In the genomic region with DNA sequence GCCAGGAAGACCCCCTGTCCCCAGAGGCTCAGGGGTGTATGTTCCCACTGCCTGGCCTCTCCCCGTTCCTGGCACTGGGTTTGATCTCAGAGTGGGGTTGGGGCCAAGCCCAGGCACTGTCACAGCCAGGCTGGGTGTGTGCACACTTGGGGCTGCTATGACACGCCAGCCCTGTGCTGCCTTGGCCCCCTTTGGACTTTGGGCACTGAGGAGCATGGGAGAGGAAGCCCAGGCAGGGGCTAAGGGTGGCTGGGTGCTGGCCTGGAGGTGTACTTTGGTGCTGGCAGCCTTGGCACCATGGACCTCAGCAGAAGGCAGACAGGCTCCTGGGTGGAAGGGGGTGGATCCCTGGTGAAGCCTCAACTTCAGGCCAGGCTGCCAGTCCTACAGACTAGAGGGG, we compare ENCODE assay signal across 18 cellular contexts.
DNase-seq lines count a peak whose midpoint lies in the region; ATAC-seq and TF ChIP-seq lines count a peak whose summit lies in the region.
"Had no signal": no experiment of that assay in that cellular context is flagged by ENCODE, and none has a peak within 500 bp of the region (broad histone marks: within the 10 kb centered on the region; RNA-seq: fewer than 3 reads in every experiment).

No MANE protein-coding gene starts in this region.

- DNase-seq in Right ventricle myocardium inferior (ENCODE audit: missing footprints) (no peak), left ventricle myocardium superior (no peak), lower lobe of right lung (peak; percentile 29), sciatic nerve (ENCODE audit: low spot score) (no peak), upper lobe of right lung (no peak), activated gamma-delta T cell treated with Interleukin-2 at 50 U/mL for 16 hours (no peak), NCI-H187 treated with DMSO at 0.1 percent for 48 hours (lab: John Stamatoyannopoulos, UW) (no peak)
- DNase-seq: CD4-positive, CD25-positive, alpha-beta regulatory T cell; COR-L47; DMS 273 treated with DMSO at 0.1 percent for 48 hours; DND-41; EL had no signal

- no peak overlapping the region for H3K4me3 ChIP-seq in lower lobe of right lung
- no peak overlapping the region for H3K4me3 ChIP-seq in upper lobe of right lung
- H3K4me3 ChIP-seq: BLaER1, GM12878, HAP-1 had no signal

- H3K36me3 ChIP-seq in lower lobe of right lung (no peaks in the 10 kb centered on the region), upper lobe of right lung (no peaks in the 10 kb centered on the region)
- H3K36me3 ChIP-seq: BLaER1, HAP-1 had no signal

- H3K4me1 ChIP-seq in lower lobe of right lung (no peaks in the 10 kb centered on the region), upper lobe of right lung (no peaks in the 10 kb centered on the region)
- H3K4me1 ChIP-seq: BLaER1, HAP-1 had no signal

- TF ChIP-seq CTCF in lower lobe of right lung (IDR thresholded peaks at IDR 0.05) = no peak
- TF ChIP-seq CTCF in upper lobe of right lung (IDR thresholded peaks at IDR 0.05) = no peak

- intact Hi-C loops in Right ventricle myocardium inferior (cut with DNase I) (no loop called here), left ventricle myocardium superior (cut with micrococcal nuclease) (no loop called here), lower lobe of right lung (cut with DNase I) (loop anchor here (10.0 kb wide), 1 partner anchor 345 kb away; no protein-coding TSS in a partner anchor), sciatic nerve (cut with DNase I) (no loop called here), upper lobe of right lung (cut with DNase I) (no loop called here)

- H3K9me3 ChIP-seq in lower lobe of right lung (peaks cover 3% of the 10 kb centered on the region), upper lobe of right lung (no peaks in the 10 kb centered on the region)

- peak; percentile 23 for ATAC-seq in Right ventricle myocardium inferior
- ATAC-seq in left ventricle myocardium superior = no peak
- ATAC-seq in lower lobe of right lung = no peak
- peak; percentile 34 for ATAC-seq in sciatic nerve
- peak; percentile 35 for ATAC-seq in upper lobe of right lung
- ATAC-seq in HG02763 (IDR thresholded peaks at IDR 0.05; ENCODE audit: unreplicated experiment) = no peak
- ATAC-seq: GM12878 had no signal

- H3K27ac ChIP-seq in lower lobe of right lung (no peak overlapping the region), upper lobe of right lung (no peak overlapping the region)
- H3K27ac ChIP-seq: 22Rv1, BLaER1, HL-60 had no signal

- H3K27me3 ChIP-seq in lower lobe of right lung (ENCODE audit: low read depth) (no peaks in the 10 kb centered on the region), upper lobe of right lung (no peaks in the 10 kb centered on the region)
- H3K27me3 ChIP-seq: BLaER1 had no signal

Comparison
In these comparisons a context has a peak if more than half of its experiments do, and no peak if none do; other contexts are left out.
1. ATAC-seq: peak in Right ventricle myocardium inferior (single experiment), sciatic nerve (single experiment) and upper lobe of right lung (single experiment); none in left ventricle myocardium superior (single experiment), lower lobe of right lung (0 of 2) and HG02763 (single experiment).